Comparison of ENCODE assay signal across 26 cellular contexts in the genomic region with DNA sequence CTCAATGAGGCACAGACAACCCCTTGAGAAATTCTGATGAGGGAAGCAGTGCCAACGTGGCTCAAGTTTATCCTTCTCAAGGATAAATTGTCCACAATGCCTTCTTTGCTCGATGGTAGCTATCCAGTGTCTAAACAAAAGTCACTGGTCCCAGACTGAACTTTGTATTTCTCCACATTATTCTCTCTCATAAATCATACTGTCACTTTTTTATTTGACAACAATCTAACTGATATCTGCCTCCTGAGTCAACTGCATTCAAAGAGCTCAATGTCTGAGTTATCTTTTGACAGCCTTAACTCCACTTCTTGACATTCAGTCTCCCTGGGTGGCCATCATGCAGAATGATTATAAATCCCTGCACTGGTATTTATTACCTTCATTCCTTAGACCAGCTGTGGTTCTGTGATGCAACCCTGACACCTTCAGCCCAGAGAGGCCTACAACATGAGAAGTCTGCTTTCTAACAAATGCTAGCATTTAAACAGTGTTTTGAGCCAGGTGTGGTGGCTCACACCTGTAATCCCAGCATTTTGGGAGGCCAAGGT.
"Had no signal": no experiment of that assay in that cellular context is flagged by ENCODE, and none has a peak within 500 bp of the region (broad histone marks: within the 10 kb centered on the region; RNA-seq: fewer than 3 reads in every experiment).

No MANE protein-coding gene starts in this region.

- H3K4me3 ChIP-seq: cardiac muscle cell, SK-N-MC had no signal

- H3K27ac Mint-ChIP-seq: activated CD4-positive, alpha-beta memory T cell treated with anti-CD3 and anti-CD28 coated beads, Interleukin-2, amount 10 ng/mL, durations not matched to agents 7 days and 5 days; activated naive CD4-positive, alpha-beta T cell treated with anti-CD3 and anti-CD28 coated beads for 36 hours; activated naive CD8-positive, alpha-beta T cell; activated T-helper 17 cell treated with anti-CD3 and anti-CD28 coated beads, Interleukin-2, amount 50 U/mL, for 72 hours; T-cell had no signal

- H3K27ac ChIP-seq: brain microvascular endothelial cell, cardiac muscle cell, SK-N-MC, VCaP had no signal

- H3K27me3 ChIP-seq: brain microvascular endothelial cell, cardiac muscle cell had no signal

- H3K4me3 Mint-ChIP-seq: activated CD4-positive, alpha-beta memory T cell treated with anti-CD3 and anti-CD28 coated beads, Interleukin-2, amount 10 ng/mL, durations not matched to agents 7 days and 5 days; activated naive CD4-positive, alpha-beta T cell treated with anti-CD3 and anti-CD28 coated beads for 36 hours; activated naive CD8-positive, alpha-beta T cell; activated T-helper 17 cell treated with anti-CD3 and anti-CD28 coated beads, Interleukin-2, amount 50 U/mL, for 72 hours; T-cell had no signal

- DNase-seq: activated CD4-positive, alpha-beta memory T cell treated with anti-CD3 and anti-CD28 coated beads, Interleukin-2, amount 10 ng/mL, durations not matched to agents 7 days and 5 days; activated CD4-positive, alpha-beta T cell treated with anti-CD3 and anti-CD28 coated beads, Interleukin-2, amount 50 U/mL, for 1 hour; activated CD4-positive, CD25-positive, alpha-beta regulatory T cell; activated gamma-delta T cell; activated naive CD4-positive, alpha-beta T cell treated with anti-CD3 and anti-CD28 coated beads for 36 hours; activated T-cell treated with anti-CD3 and anti-CD28 coated beads for 4 hours; activated T-cell treated with anti-CD3 and anti-CD28 coated beads, Interleukin-2, amount 50 U/mL, for 48 hours; brain microvascular endothelial cell; NCI-H1092; NCI-H1417; NCI-H1930; NCI-H2171 treated with DMSO at 0.1 percent for 48 hours; NCI-H345; NCI-H510A treated with DMSO at 0.1 percent for 48 hours; NCI-H69; NK-92 treated with Interleukin-12 subunit alpha and Interleukin-12 subunit beta, amount 100 ng/mL, for 24 hours; OCI-M1; RPMI8226; T-cell had no signal

- H3K27me3 Mint-ChIP-seq: activated CD4-positive, alpha-beta memory T cell treated with anti-CD3 and anti-CD28 coated beads, Interleukin-2, amount 10 ng/mL, durations not matched to agents 7 days and 5 days; activated naive CD8-positive, alpha-beta T cell; activated T-helper 17 cell treated with anti-CD3 and anti-CD28 coated beads, Interleukin-2, amount 50 U/mL, for 72 hours; T-cell had no signal

- ATAC-seq: activated T-helper 17 cell treated with anti-CD3 and anti-CD28 coated beads, Interleukin-2, amount 50 U/mL, for 72 hours; Panc1; Right ventricle myocardium inferior; T-cell had no signal

- H3K4me1 Mint-ChIP-seq: activated CD4-positive, alpha-beta memory T cell treated with anti-CD3 and anti-CD28 coated beads, Interleukin-2, amount 10 ng/mL, durations not matched to agents 7 days and 5 days; activated T-helper 17 cell treated with anti-CD3 and anti-CD28 coated beads, Interleukin-2, amount 50 U/mL, for 72 hours had no signal

- H3K9me3 Mint-ChIP-seq: activated CD4-positive, alpha-beta memory T cell treated with anti-CD3 and anti-CD28 coated beads, Interleukin-2, amount 10 ng/mL, durations not matched to agents 7 days and 5 days; activated naive CD4-positive, alpha-beta T cell treated with anti-CD3 and anti-CD28 coated beads for 36 hours; activated T-helper 17 cell treated with anti-CD3 and anti-CD28 coated beads, Interleukin-2, amount 50 U/mL, for 72 hours; T-cell had no signal
